In the genomic region with DNA sequence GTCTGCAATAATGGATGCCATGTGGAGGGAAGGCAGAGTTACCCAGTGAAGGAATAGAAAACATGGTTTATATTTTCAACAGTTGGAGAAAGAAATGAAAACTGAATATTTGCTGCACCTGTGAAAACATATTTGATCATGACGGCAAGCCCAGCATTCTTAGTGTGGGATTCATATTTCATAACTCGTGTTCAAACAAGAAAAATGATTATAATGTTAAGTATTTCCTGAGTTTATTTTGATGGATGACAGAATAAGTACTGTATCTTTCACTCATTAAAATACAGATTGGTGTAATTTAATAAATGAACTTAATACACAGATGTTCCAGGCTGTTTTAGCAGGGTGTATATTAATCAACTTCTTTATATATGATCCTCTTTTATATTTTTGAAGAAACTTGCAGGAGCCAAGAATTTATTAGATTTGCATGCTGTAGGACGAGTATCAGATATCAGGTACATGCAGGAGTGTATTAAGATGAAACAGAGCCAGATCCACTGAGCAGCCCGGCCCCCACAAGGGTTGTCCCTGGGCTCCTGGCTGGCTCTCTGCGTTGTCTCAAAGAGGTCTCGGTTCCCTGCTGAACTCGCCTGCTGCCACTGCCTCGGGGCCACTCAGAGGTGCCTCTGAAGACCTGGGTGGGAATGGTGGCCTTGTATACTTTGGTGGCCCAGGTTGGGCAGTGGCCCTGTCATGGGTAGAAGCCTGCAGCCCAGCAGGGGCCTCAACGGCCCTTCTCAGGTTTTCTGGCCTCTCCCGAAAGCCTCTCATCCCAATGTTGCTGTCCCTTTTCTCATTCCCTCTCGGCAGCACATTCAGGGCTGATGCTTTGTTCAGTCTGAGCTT, we compare ENCODE assay signal across 1 cellular context.
TF ChIP-seq lines count a peak whose summit lies in the region.

No MANE protein-coding gene starts in this region.

TF ChIP-seq in GM23338, 12 proteins besides CTCF, POLR2A, EP300 and RAD21 (continued from another document):
- TF ChIP-seq, protein P1, sequence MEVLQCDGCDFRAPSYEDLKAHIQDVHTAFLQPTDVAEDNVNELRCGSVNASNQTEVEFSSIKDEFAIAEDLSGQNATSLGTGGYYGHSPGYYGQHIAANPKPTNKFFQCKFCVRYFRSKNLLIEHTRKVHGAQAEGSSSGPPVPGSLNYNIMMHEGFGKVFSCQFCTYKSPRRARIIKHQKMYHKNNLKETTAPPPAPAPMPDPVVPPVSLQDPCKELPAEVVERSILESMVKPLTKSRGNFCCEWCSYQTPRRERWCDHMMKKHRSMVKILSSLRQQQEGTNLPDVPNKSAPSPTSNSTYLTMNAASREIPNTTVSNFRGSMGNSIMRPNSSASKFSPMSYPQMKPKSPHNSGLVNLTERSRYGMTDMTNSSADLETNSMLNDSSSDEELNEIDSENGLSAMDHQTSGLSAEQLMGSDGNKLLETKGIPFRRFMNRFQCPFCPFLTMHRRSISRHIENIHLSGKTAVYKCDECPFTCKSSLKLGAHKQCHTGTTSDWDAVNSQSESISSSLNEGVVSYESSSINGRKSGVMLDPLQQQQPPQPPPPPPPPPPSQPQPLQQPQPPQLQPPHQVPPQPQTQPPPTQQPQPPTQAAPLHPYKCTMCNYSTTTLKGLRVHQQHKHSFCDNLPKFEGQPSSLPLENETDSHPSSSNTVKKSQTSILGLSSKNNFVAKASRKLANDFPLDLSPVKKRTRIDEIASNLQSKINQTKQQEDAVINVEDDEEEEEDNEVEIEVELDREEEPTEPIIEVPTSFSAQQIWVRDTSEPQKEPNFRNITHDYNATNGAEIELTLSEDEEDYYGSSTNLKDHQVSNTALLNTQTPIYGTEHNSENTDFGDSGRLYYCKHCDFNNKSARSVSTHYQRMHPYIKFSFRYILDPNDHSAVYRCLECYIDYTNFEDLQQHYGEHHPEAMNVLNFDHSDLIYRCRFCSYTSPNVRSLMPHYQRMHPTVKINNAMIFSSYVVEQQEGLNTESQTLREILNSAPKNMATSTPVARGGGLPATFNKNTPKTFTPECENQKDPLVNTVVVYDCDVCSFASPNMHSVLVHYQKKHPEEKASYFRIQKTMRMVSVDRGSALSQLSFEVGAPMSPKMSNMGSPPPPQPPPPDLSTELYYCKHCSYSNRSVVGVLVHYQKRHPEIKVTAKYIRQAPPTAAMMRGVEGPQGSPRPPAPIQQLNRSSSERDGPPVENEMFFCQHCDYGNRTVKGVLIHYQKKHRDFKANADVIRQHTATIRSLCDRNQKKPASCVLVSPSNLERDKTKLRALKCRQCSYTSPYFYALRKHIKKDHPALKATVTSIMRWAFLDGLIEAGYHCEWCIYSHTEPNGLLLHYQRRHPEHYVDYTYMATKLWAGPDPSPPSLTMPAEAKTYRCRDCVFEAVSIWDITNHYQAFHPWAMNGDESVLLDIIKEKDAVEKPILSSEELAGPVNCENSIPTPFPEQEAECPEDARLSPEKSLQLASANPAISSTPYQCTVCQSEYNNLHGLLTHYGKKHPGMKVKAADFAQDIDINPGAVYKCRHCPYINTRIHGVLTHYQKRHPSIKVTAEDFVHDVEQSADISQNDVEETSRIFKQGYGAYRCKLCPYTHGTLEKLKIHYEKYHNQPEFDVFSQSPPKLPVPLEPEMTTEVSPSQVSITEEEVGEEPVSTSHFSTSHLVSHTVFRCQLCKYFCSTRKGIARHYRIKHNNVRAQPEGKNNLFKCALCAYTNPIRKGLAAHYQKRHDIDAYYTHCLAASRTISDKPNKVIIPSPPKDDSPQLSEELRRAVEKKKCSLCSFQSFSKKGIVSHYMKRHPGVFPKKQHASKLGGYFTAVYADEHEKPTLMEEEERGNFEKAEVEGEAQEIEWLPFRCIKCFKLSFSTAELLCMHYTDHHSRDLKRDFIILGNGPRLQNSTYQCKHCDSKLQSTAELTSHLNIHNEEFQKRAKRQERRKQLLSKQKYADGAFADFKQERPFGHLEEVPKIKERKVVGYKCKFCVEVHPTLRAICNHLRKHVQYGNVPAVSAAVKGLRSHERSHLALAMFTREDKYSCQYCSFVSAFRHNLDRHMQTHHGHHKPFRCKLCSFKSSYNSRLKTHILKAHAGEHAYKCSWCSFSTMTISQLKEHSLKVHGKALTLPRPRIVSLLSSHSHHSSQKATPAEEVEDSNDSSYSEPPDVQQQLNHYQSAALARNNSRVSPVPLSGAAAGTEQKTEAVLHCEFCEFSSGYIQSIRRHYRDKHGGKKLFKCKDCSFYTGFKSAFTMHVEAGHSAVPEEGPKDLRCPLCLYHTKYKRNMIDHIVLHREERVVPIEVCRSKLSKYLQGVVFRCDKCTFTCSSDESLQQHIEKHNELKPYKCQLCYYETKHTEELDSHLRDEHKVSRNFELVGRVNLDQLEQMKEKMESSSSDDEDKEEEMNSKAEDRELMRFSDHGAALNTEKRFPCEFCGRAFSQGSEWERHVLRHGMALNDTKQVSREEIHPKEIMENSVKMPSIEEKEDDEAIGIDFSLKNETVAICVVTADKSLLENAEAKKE (CRISPR knock-in tag; IDR thresholded peaks at IDR 0.05), result no peak
- TF ChIP-seq ETS1 (IDR thresholded peaks at IDR 0.05) (no peak), CREB1 (CRISPR knock-in tag; IDR thresholded peaks at IDR 0.05; ENCODE audit: low read depth) (no peak), STAT1 (IDR thresholded peaks at IDR 0.05; ENCODE audit: unreplicated experiment) (no peak), EZH2phosphoT487 (IDR thresholded peaks at IDR 0.05; ENCODE audit: unreplicated experiment) (no peak), POLR2AphosphoS5 (IDR thresholded peaks at IDR 0.05; ENCODE audit: low read depth) (no peak)
